15 cellular contexts compared by ENCODE assay signal in the genomic region with DNA sequence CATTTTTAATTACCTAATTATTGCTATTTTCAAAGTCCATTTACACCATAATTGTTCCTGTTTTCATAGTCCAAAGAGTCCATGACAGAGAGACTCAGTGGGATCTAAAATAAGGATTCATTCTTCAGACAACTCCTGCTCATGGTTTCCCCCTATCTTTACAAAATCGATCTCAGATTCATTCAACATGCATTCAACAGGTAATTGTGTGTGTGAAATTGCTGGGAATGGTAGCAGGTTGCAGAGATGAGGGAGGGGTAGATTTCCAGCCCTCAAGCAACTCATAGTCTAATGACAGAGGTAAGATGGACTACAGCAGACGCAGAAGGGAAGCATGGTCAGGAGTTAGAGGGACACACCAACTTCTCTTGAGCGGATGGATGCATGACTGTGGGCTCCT.
A peak's percentile ranks its signal among the peaks of the same experiment; 100 is the strongest.
DNase-seq lines count a peak whose midpoint lies in the region; TF ChIP-seq lines count a peak whose summit lies in the region.
"Had no signal": no experiment of that assay in that cellular context is flagged by ENCODE, and none has a peak within 500 bp of the region (broad histone marks: within the 10 kb centered on the region; RNA-seq: fewer than 3 reads in every experiment).

No MANE protein-coding gene starts in this region.

- peaks cover 27% of the 10 kb centered on the region for H3K4me1 Mint-ChIP-seq in activated CD4-positive, alpha-beta T cell treated with anti-CD3 and anti-CD28 coated beads, Interleukin-2, amount 10 ng/mL, durations not matched to agents 24 days and 14 days
- H3K4me1 Mint-ChIP-seq in activated CD4-positive, alpha-beta T cell treated with anti-CD3 and anti-CD28 coated beads, Interleukin-2, amount 10 ng/mL, durations not matched to agents 7 days and 5 days = peaks cover 23% of the 10 kb centered on the region
- peaks cover 24% of the 10 kb centered on the region for H3K4me1 Mint-ChIP-seq in chondrocyte (ENCODE audit: low read depth)
- H3K4me1 Mint-ChIP-seq in osteocyte (ENCODE audit: unreplicated experiment) = peaks cover 16% of the 10 kb centered on the region

- DNase-seq in activated CD4-positive, alpha-beta T cell treated with anti-CD3 and anti-CD28 coated beads, Interleukin-2, amount 10 ng/mL, durations not matched to agents 24 days and 14 days = no peak
- no peak for DNase-seq in activated CD4-positive, alpha-beta T cell treated with anti-CD3 and anti-CD28 coated beads, Interleukin-2, amount 10 ng/mL, durations not matched to agents 7 days and 5 days
- DNase-seq in chondrocyte (ENCODE audit: low spot score) (no peak), osteocyte (ENCODE audit: extremely low spot score, unreplicated experiment) (peak; percentile 73), iPS-NIHi7 (ENCODE audit: extremely low spot score) (no peak), GM03348 (ENCODE audit: low spot score) (no peak)
- DNase-seq: 8988T; AML-193; Caco-2; CD8-positive, alpha-beta memory T cell; DND-41; GDM1; HCEC 1CT had no signal

- H3K27me3 Mint-ChIP-seq in activated CD4-positive, alpha-beta T cell treated with anti-CD3 and anti-CD28 coated beads, Interleukin-2, amount 10 ng/mL, durations not matched to agents 24 days and 14 days = peaks cover 3% of the 10 kb centered on the region
- H3K27me3 Mint-ChIP-seq in activated CD4-positive, alpha-beta T cell treated with anti-CD3 and anti-CD28 coated beads, Interleukin-2, amount 10 ng/mL, durations not matched to agents 7 days and 5 days = peaks cover under 1% of the 10 kb centered on the region
- H3K27me3 Mint-ChIP-seq in chondrocyte (ENCODE audit: low read depth) (no peaks in the 10 kb centered on the region), osteocyte (ENCODE audit: unreplicated experiment) (no peaks in the 10 kb centered on the region)

- no peaks in the 10 kb centered on the region; the same call in 1 of the 2 replicates for H3K9me3 ChIP-seq in HEK293 (ENCODE audit: control insufficient read depth, insufficient read depth, low read depth, low read length)
- H3K9me3 ChIP-seq: BLaER1, Caco-2 had no signal

- CTCF ChIA-PET in activated CD4-positive, alpha-beta T cell treated with anti-CD3 and anti-CD28 coated beads, Interleukin-2, amount 10 ng/mL, durations not matched to agents 7 days and 5 days (lab: Charles Lee) = no interaction called here
- CTCF ChIA-PET in HEK293 (lab: Yijun Ruan, JAX) = interaction anchor here (0.5 kb wide), 1 partner anchor 21 kb away, joined by 3 read pairs; no protein-coding TSS in a partner anchor

- H3K36me3 Mint-ChIP-seq in activated CD4-positive, alpha-beta T cell treated with anti-CD3 and anti-CD28 coated beads, Interleukin-2, amount 10 ng/mL, durations not matched to agents 24 days and 14 days (ENCODE audit: low read depth) = peaks cover 7% of the 10 kb centered on the region
- H3K36me3 Mint-ChIP-seq in activated CD4-positive, alpha-beta T cell treated with anti-CD3 and anti-CD28 coated beads, Interleukin-2, amount 10 ng/mL, durations not matched to agents 7 days and 5 days (ENCODE audit: low read depth) = peaks cover 17% of the 10 kb centered on the region
- H3K36me3 Mint-ChIP-seq in chondrocyte (ENCODE audit: low read depth) (no peaks in the 10 kb centered on the region), osteocyte (ENCODE audit: unreplicated experiment) (no peaks in the 10 kb centered on the region)
- H3K36me3 Mint-ChIP-seq: CD8-positive, alpha-beta memory T cell had no signal

- H3K27ac ChIP-seq in HEK293 (ENCODE audit: extremely low read depth, low read depth, low read length) = no peak overlapping the region
- H3K27ac ChIP-seq: BLaER1 had no signal

- intact Hi-C loops in activated CD4-positive, alpha-beta T cell treated with anti-CD3 and anti-CD28 coated beads, Interleukin-2, amount 10 ng/mL, durations not matched to agents 24 days and 14 days (cut with micrococcal nuclease) = no loop called here

- H3K9me3 Mint-ChIP-seq in activated CD4-positive, alpha-beta T cell treated with anti-CD3 and anti-CD28 coated beads, Interleukin-2, amount 10 ng/mL, durations not matched to agents 24 days and 14 days = peaks cover 34% of the 10 kb centered on the region
- peaks cover 12% of the 10 kb centered on the region for H3K9me3 Mint-ChIP-seq in activated CD4-positive, alpha-beta T cell treated with anti-CD3 and anti-CD28 coated beads, Interleukin-2, amount 10 ng/mL, durations not matched to agents 7 days and 5 days
- H3K9me3 Mint-ChIP-seq in chondrocyte (ENCODE audit: low read depth) (peaks cover 7% of the 10 kb centered on the region), osteocyte (ENCODE audit: unreplicated experiment) (no peaks in the 10 kb centered on the region)

- POLR2A ChIA-PET in activated CD4-positive, alpha-beta T cell treated with anti-CD3 and anti-CD28 coated beads, Interleukin-2, amount 10 ng/mL, durations not matched to agents 7 days and 5 days (lab: Charles Lee) = no interaction called here
- POLR2A ChIA-PET in HEK293 (lab: Yijun Ruan, JAX) = no interaction called here

- peaks cover 10% of the 10 kb centered on the region; the same call in 1 of the 2 replicates for H3K4me1 ChIP-seq in HEK293 (ENCODE audit: control insufficient read depth, insufficient read depth, low read length)
- H3K4me1 ChIP-seq: Caco-2 had no signal

- H3K4me3 ChIP-seq in HEK293 (ENCODE audit: low read depth, low read length) = no peak overlapping the region
- H3K4me3 ChIP-seq: BLaER1 had no signal

- peak overlapping the region; percentile 26 for H3K27ac Mint-ChIP-seq in activated CD4-positive, alpha-beta T cell treated with anti-CD3 and anti-CD28 coated beads, Interleukin-2, amount 10 ng/mL, durations not matched to agents 24 days and 14 days
- no peak overlapping the region for H3K27ac Mint-ChIP-seq in activated CD4-positive, alpha-beta T cell treated with anti-CD3 and anti-CD28 coated beads, Interleukin-2, amount 10 ng/mL, durations not matched to agents 7 days and 5 days
- H3K27ac Mint-ChIP-seq in chondrocyte (ENCODE audit: unreplicated experiment) = peak overlapping the region; percentile 29
- H3K27ac Mint-ChIP-seq in osteocyte (ENCODE audit: unreplicated experiment) = no peak overlapping the region

- H3K36me3 ChIP-seq in HEK293 (ENCODE audit: control insufficient read depth in 2 of 2, insufficient read depth in 1 of 2, low read length in 2 of 2) = no peaks in the 10 kb centered on the region; a peak in 1 of 3 replicates
- H3K36me3 ChIP-seq: BLaER1 had no signal

- no peak overlapping the region for H3K4me3 Mint-ChIP-seq in activated CD4-positive, alpha-beta T cell treated with anti-CD3 and anti-CD28 coated beads, Interleukin-2, amount 10 ng/mL, durations not matched to agents 24 days and 14 days
- H3K4me3 Mint-ChIP-seq in activated CD4-positive, alpha-beta T cell treated with anti-CD3 and anti-CD28 coated beads, Interleukin-2, amount 10 ng/mL, durations not matched to agents 7 days and 5 days = no peak overlapping the region
- H3K4me3 Mint-ChIP-seq in chondrocyte (ENCODE audit: unreplicated experiment) (no peak overlapping the region), osteocyte (ENCODE audit: unreplicated experiment) (no peak overlapping the region)

- TF ChIP-seq CTCF in HEK293 (tag by site-specific recombination; IDR thresholded peaks at IDR 0.05) = no peak
- no peak for TF ChIP-seq CTCF in chondrocyte (IDR thresholded peaks at IDR 0.05)
- no peak for TF ChIP-seq CTCF in osteocyte (IDR thresholded peaks at IDR 0.05)

TF ChIP-seq in HEK293, 187 proteins besides CTCF, POLR2A, EP300 and RAD21:
- TF ChIP-seq ZBTB17 (tag by site-specific recombination; IDR thresholded peaks at IDR 0.05) (peak; percentile 45), SCRT1 (tag by site-specific recombination; IDR thresholded peaks at IDR 0.05; ENCODE audit: borderline replicate concordance) (peak; percentile 89), SCRT2 (tag by site-specific recombination; IDR thresholded peaks at IDR 0.05) (peak; percentile 91), RBAK (tag by site-specific recombination; IDR thresholded peaks at IDR 0.05) (no peak)
- TF ChIP-seq, protein P1, sequence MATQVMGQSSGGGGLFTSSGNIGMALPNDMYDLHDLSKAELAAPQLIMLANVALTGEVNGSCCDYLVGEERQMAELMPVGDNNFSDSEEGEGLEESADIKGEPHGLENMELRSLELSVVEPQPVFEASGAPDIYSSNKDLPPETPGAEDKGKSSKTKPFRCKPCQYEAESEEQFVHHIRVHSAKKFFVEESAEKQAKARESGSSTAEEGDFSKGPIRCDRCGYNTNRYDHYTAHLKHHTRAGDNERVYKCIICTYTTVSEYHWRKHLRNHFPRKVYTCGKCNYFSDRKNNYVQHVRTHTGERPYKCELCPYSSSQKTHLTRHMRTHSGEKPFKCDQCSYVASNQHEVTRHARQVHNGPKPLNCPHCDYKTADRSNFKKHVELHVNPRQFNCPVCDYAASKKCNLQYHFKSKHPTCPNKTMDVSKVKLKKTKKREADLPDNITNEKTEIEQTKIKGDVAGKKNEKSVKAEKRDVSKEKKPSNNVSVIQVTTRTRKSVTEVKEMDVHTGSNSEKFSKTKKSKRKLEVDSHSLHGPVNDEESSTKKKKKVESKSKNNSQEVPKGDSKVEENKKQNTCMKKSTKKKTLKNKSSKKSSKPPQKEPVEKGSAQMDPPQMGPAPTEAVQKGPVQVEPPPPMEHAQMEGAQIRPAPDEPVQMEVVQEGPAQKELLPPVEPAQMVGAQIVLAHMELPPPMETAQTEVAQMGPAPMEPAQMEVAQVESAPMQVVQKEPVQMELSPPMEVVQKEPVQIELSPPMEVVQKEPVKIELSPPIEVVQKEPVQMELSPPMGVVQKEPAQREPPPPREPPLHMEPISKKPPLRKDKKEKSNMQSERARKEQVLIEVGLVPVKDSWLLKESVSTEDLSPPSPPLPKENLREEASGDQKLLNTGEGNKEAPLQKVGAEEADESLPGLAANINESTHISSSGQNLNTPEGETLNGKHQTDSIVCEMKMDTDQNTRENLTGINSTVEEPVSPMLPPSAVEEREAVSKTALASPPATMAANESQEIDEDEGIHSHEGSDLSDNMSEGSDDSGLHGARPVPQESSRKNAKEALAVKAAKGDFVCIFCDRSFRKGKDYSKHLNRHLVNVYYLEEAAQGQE (tag by site-specific recombination; IDR thresholded peaks at IDR 0.05) = no peak
- TF ChIP-seq, protein P2, sequence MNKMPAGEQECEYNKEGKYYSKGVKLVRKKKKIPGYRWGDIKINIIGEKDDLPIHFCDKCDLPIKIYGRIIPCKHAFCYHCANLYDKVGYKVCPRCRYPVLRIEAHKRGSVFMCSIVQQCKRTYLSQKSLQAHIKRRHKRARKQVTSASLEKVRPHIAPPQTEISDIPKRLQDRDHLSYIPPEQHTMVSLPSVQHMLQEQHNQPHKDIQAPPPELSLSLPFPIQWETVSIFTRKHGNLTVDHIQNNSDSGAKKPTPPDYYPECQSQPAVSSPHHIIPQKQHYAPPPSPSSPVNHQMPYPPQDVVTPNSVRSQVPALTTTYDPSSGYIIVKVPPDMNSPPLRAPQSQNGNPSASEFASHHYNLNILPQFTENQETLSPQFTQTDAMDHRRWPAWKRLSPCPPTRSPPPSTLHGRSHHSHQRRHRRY (tag by site-specific recombination; IDR thresholded peaks at IDR 0.05) = no peak

Comparison
In these comparisons a context has a peak if more than half of its experiments do, and no peak if none do; other contexts are left out.
1. H3K27ac Mint-ChIP-seq: peak in activated CD4-positive, alpha-beta T cell treated with anti-CD3 and anti-CD28 coated beads, Interleukin-2, amount 10 ng/mL, durations not matched to agents 24 days and 14 days (single experiment) and chondrocyte (single experiment); none in activated CD4-positive, alpha-beta T cell treated with anti-CD3 and anti-CD28 coated beads, Interleukin-2, amount 10 ng/mL, durations not matched to agents 7 days and 5 days (single experiment) and osteocyte (single experiment).